In genomic region chr7:49530481-49530880, GRCh38 we compare ENCODE assay signal across 8 cellular contexts.
"Had no signal": no experiment of that assay in that cellular context is flagged by ENCODE, and none has a peak within 500 bp of the region (broad histone marks: within the 10 kb centered on the region; RNA-seq: fewer than 3 reads in every experiment).

No MANE protein-coding gene starts in this region.

- ATAC-seq: HCT116, K562 had no signal

- H3K4me3 ChIP-seq: GM23248, HAP-1, K562 had no signal

- DNase-seq: GM23248, GOT3, H7, HFFc6, IMR-90 had no signal
